Comparison of ENCODE assay signal across 19 cellular contexts in the genomic region with DNA sequence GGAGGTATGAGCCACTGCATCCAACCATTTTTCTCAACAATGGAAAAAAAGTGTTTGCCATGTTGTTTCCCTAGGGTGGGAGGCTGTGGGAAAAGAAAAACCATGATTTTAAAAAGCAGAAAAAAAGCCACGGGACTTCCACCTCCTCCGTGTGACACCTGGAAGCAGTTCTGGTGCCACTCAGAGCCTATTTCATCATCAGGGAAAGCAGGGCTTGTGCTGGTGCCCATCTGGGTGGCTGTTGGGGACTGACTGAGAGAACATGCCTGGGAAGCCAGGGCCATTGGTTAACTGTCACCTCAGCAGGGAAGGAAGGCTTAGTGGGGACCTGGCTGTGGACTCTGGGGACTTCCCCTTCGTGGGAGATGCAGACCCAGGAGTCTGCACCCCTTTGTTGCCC. TPM values are rescaled to one million over a fixed set of nuclear protein-coding genes. Genes with fewer than 3 reads are reported as not detected.
DNase-seq lines count a peak whose midpoint lies in the region; ATAC-seq and TF ChIP-seq lines count a peak whose summit lies in the region.
"Had no signal": no experiment of that assay in that cellular context is flagged by ENCODE, and none has a peak within 500 bp of the region (broad histone marks: within the 10 kb centered on the region; RNA-seq: fewer than 3 reads in every experiment).

No MANE protein-coding gene starts in this region.

- H3K4me3 Mint-ChIP-seq in neural progenitor cell: no peak overlapping the region
- no peak overlapping the region for H3K4me3 Mint-ChIP-seq in activated naive CD4-positive, alpha-beta T cell treated with anti-CD3 and anti-CD28 coated beads, Interleukin-2, amount 10 ng/mL, durations not matched to agents 7 days and 5 days
- H3K4me3 Mint-ChIP-seq: CD8-positive, alpha-beta memory T cell had no signal

- intact Hi-C loops in Right ventricle myocardium superior (cut with DNase I): no loop called here

- H3K9me3 Mint-ChIP-seq in neural progenitor cell: no peaks in the 10 kb centered on the region
- no peaks in the 10 kb centered on the region for H3K9me3 Mint-ChIP-seq in activated naive CD4-positive, alpha-beta T cell treated with anti-CD3 and anti-CD28 coated beads, Interleukin-2, amount 10 ng/mL, durations not matched to agents 7 days and 5 days
- H3K9me3 Mint-ChIP-seq: CD8-positive, alpha-beta memory T cell had no signal

- H3K27ac ChIP-seq in right atrium auricular region (no peak overlapping the region), neural progenitor cell (no peak overlapping the region)
- H3K27ac ChIP-seq: BLaER1, KMS-11 had no signal

- H3K9me3 ChIP-seq in right atrium auricular region (no peaks in the 10 kb centered on the region), neural progenitor cell (ENCODE audit: low read depth) (no peaks in the 10 kb centered on the region)
- H3K9me3 ChIP-seq: BLaER1 had no signal

- ATAC-seq in Right ventricle myocardium superior (ENCODE audit: poor library complexity): no peak
- no peak for ATAC-seq in GM21786 (IDR thresholded peaks at IDR 0.05; ENCODE audit: unreplicated experiment)
- ATAC-seq in esophagus mucosa: no peak
- ATAC-seq: HCT116, Panc1 had no signal

- no peak overlapping the region for H3K4me3 ChIP-seq in right atrium auricular region
- H3K4me3 ChIP-seq in neural progenitor cell: no peak overlapping the region
- H3K4me3 ChIP-seq: BLaER1 had no signal

- peaks cover 16% of the 10 kb centered on the region for H3F3A ChIP-seq in neural progenitor cell (ENCODE audit: low read depth)

- H4K20me1 ChIP-seq in neural progenitor cell (ENCODE audit: low read depth): no peaks in the 10 kb centered on the region
- H4K20me1 ChIP-seq: BLaER1 had no signal

- H3K79me2 ChIP-seq in neural progenitor cell (ENCODE audit: low read depth): no peaks in the 10 kb centered on the region

- H3K4me1 ChIP-seq in right atrium auricular region: peaks cover 0 to 10% of the 10 kb centered on the region in 2 donors
- peaks cover 12% of the 10 kb centered on the region for H3K4me1 ChIP-seq in neural progenitor cell

- no peaks in the 10 kb centered on the region for H3K27me3 ChIP-seq in right atrium auricular region
- no peaks in the 10 kb centered on the region for H3K27me3 ChIP-seq in neural progenitor cell
- H3K27me3 ChIP-seq: BLaER1 had no signal

- peaks cover 4% of the 10 kb centered on the region for H3K27me3 Mint-ChIP-seq in neural progenitor cell (ENCODE audit: insufficient read depth, low read depth)
- H3K27me3 Mint-ChIP-seq in activated naive CD4-positive, alpha-beta T cell treated with anti-CD3 and anti-CD28 coated beads, Interleukin-2, amount 10 ng/mL, durations not matched to agents 7 days and 5 days: peaks cover 41% of the 10 kb centered on the region

- peaks cover 35% of the 10 kb centered on the region for H3K4me1 Mint-ChIP-seq in neural progenitor cell
- no peaks in the 10 kb centered on the region for H3K4me1 Mint-ChIP-seq in activated naive CD4-positive, alpha-beta T cell treated with anti-CD3 and anti-CD28 coated beads, Interleukin-2, amount 10 ng/mL, durations not matched to agents 7 days and 5 days

- H2AFZ ChIP-seq in neural progenitor cell (replicated peaks): no peak overlapping the region

- H3K27ac Mint-ChIP-seq in neural progenitor cell: no peak overlapping the region
- no peak overlapping the region for H3K27ac Mint-ChIP-seq in activated naive CD4-positive, alpha-beta T cell treated with anti-CD3 and anti-CD28 coated beads, Interleukin-2, amount 10 ng/mL, durations not matched to agents 7 days and 5 days
- H3K27ac Mint-ChIP-seq: CD8-positive, alpha-beta memory T cell had no signal

- H3K36me3 Mint-ChIP-seq in neural progenitor cell: no peaks in the 10 kb centered on the region
- H3K36me3 Mint-ChIP-seq in activated naive CD4-positive, alpha-beta T cell treated with anti-CD3 and anti-CD28 coated beads, Interleukin-2, amount 10 ng/mL, durations not matched to agents 7 days and 5 days: no peaks in the 10 kb centered on the region
- H3K36me3 Mint-ChIP-seq: CD8-positive, alpha-beta memory T cell had no signal

- DNase-seq in Right ventricle myocardium superior (peak; percentile 20), right atrium auricular region (ENCODE audit: low spot score) (no peak), iPS-NIHi7 (ENCODE audit: extremely low spot score) (peak; percentile 6), neural progenitor cell (ENCODE audit: low spot score) (no peak)
- DNase-seq in activated CD4-positive, alpha-beta T cell treated with anti-CD3 and anti-CD28 coated beads for 48 hours: no peak
- no peak for DNase-seq in activated naive CD4-positive, alpha-beta T cell treated with anti-CD3 and anti-CD28 coated beads, Interleukin-2, amount 10 ng/mL, durations not matched to agents 7 days and 5 days
- DNase-seq: 8988T; CD8-positive, alpha-beta memory T cell; MM.1S; NCI-H187 treated with DMSO at 0.1 percent for 48 hours; NCI-H446; SHP77 had no signal

- H3K4me2 ChIP-seq in neural progenitor cell: peak overlapping the region; percentile 6
- H3K4me2 ChIP-seq: BLaER1, KMS-11 had no signal

- CTCF ChIA-PET in activated naive CD4-positive, alpha-beta T cell treated with anti-CD3 and anti-CD28 coated beads, Interleukin-2, amount 10 ng/mL, durations not matched to agents 7 days and 5 days (lab: Charles Lee): interaction anchor here (1.4 kb wide), 1 partner anchor 73 kb away, joined by 3 read pairs; no protein-coding TSS in a partner anchor

- no peak overlapping the region for H3K9ac ChIP-seq in neural progenitor cell
- H3K9ac ChIP-seq: BLaER1, KMS-11 had no signal

- TF ChIP-seq CTCF in right atrium auricular region (IDR thresholded peaks at IDR 0.05) (no peak), neural progenitor cell (IDR thresholded peaks at IDR 0.05) (no peak)

- H3K36me3 ChIP-seq in right atrium auricular region (no peaks in the 10 kb centered on the region), neural progenitor cell (no peaks in the 10 kb centered on the region)
- H3K36me3 ChIP-seq: BLaER1 had no signal

RNA-seq across cellular contexts. Expression of a gene that starts 7.3 kb away (rescaled TPM):
- total RNA-seq in Right ventricle myocardium superior (55.4 TPM), right atrium auricular region (not detected), neural progenitor cell (ENCODE audit: low replicate concordance) (not detected in 2 replicates), esophagus mucosa (30.4 TPM)
- total RNA-seq: CD8-positive, alpha-beta memory T cell; Daoy had no signal

RNA-seq across cellular contexts. Expression of a gene that starts 15.9 kb away (rescaled TPM):
- not detected for total RNA-seq in Right ventricle myocardium superior
- total RNA-seq in right atrium auricular region: not detected
- not detected in 2 replicates for total RNA-seq in neural progenitor cell (ENCODE audit: low replicate concordance)
- total RNA-seq in esophagus mucosa: not detected
- total RNA-seq: CD8-positive, alpha-beta memory T cell; Daoy had no signal

RNA-seq across cellular contexts. Expression of a gene that starts 25.1 kb away (rescaled TPM):
- total RNA-seq in Right ventricle myocardium superior (4.4 TPM), right atrium auricular region (1 to 10 TPM; 5.2 to 5.8 TPM), neural progenitor cell (ENCODE audit: low replicate concordance) (5.7 and 9.4 TPM in 2 replicates), esophagus mucosa (7.0 TPM)

Comparison
In these comparisons a context has a peak if more than half of its experiments do, and no peak if none do; other contexts are left out.
1. DNase-seq: peak in Right ventricle myocardium superior (single experiment) and iPS-NIHi7 (single experiment); none in right atrium auricular region (single experiment), neural progenitor cell (single experiment), activated CD4-positive, alpha-beta T cell treated with anti-CD3 and anti-CD28 coated beads for 48 hours (single experiment) and activated naive CD4-positive, alpha-beta T cell treated with anti-CD3 and anti-CD28 coated beads, Interleukin-2, amount 10 ng/mL, durations not matched to agents 7 days and 5 days (single experiment).
2. RNA of a gene that starts 7.3 kb away (total RNA-seq): 55.4 TPM in Right ventricle myocardium superior (single experiment) and 30.4 TPM in esophagus mucosa (single experiment); not detected in right atrium auricular region and not detected in neural progenitor cell; every median in the first group is over 10 times any median in the second.